14 cellular contexts compared by ENCODE assay signal in the genomic region with DNA sequence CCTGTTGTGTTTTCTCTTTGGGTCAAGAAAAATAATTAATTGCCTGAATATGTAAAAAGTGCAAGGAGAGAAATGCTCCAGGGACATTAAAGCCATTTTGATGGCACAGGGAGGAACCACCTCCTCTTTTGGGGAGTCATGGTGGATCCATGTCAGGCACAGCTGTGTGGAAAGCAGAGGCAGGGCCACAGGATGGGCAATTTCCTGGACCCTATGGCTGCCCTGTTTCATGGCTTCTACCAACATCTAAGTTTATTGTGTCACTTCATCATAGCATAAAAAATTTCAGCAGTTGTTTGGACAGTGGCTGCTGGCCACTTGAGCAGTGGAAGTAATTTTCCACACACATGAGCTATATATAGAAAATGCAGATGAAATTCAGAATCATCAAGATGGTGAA.
"Had no signal": no experiment of that assay in that cellular context is flagged by ENCODE, and none has a peak within 500 bp of the region (broad histone marks: within the 10 kb centered on the region; RNA-seq: fewer than 3 reads in every experiment).

No MANE protein-coding gene starts in this region.

- H3K27me3 Mint-ChIP-seq: progenitor cell of endocrine pancreas had no signal

- ATAC-seq: foreskin keratinocyte; natural killer cell; stimulated activated naive CD8-positive, alpha-beta T cell treated with anti-CD3 and anti-CD28 coated beads, Interleukin-15, amount 100 ng/mL, for 72 hours had no signal

- H3K27ac ChIP-seq: foreskin keratinocyte had no signal

- H3K36me3 ChIP-seq: esophagus squamous epithelium had no signal

- H3K9me3 Mint-ChIP-seq: activated B cell treated with CpG ODN at 0.5 μM for 24 hours; activated naive CD4-positive, alpha-beta T cell treated with anti-CD3 and anti-CD28 coated beads, Interleukin-2, amount 50 U/mL, for 24 hours; natural killer cell; stimulated activated naive CD8-positive, alpha-beta T cell treated with anti-CD3 and anti-CD28 coated beads, Interleukin-15, amount 100 ng/mL, for 72 hours had no signal

- DNase-seq: activated B cell treated with CpG ODN at 0.5 μM for 24 hours; activated T-cell treated with anti-CD3 and anti-CD28 coated beads, Interleukin-2, amount 50 U/mL, for 1 hour; amniotic stem cell; esophagus squamous epithelium; foreskin keratinocyte; heart left ventricle; natural killer cell; SK-N-SH; stimulated activated CD4-positive, alpha-beta T cell treated with anti-CD3 and anti-CD28 coated beads, Interleukin-15, amount 100 ng/mL, for 24 hours; stimulated activated CD4-positive, alpha-beta T cell treated with anti-CD3 and anti-CD28 coated beads, Interleukin-4, amount 100 ng/mL, for 4 hours; stimulated activated naive CD8-positive, alpha-beta T cell treated with anti-CD3 and anti-CD28 coated beads, Interleukin-15, amount 100 ng/mL, for 72 hours; T-helper 1 cell had no signal

- H3K9ac ChIP-seq: SK-N-SH had no signal

- H3K4me1 Mint-ChIP-seq: activated B cell treated with CpG ODN at 0.5 μM for 24 hours; activated naive CD4-positive, alpha-beta T cell treated with anti-CD3 and anti-CD28 coated beads, Interleukin-2, amount 50 U/mL, for 24 hours; natural killer cell; stimulated activated naive CD8-positive, alpha-beta T cell treated with anti-CD3 and anti-CD28 coated beads, Interleukin-15, amount 100 ng/mL, for 72 hours had no signal

- H3K9me3 ChIP-seq: esophagus squamous epithelium, heart left ventricle, SK-N-SH had no signal

- H3K27me3 ChIP-seq: esophagus squamous epithelium, foreskin keratinocyte, heart left ventricle had no signal

- H3K4me3 ChIP-seq: esophagus squamous epithelium, heart left ventricle had no signal

- H3K27ac Mint-ChIP-seq: activated B cell treated with CpG ODN at 0.5 μM for 24 hours; activated naive CD4-positive, alpha-beta T cell treated with anti-CD3 and anti-CD28 coated beads, Interleukin-2, amount 50 U/mL, for 24 hours; progenitor cell of endocrine pancreas; stimulated activated naive CD8-positive, alpha-beta T cell treated with anti-CD3 and anti-CD28 coated beads, Interleukin-15, amount 100 ng/mL, for 72 hours had no signal

- H3K4me3 Mint-ChIP-seq: activated B cell treated with CpG ODN at 0.5 μM for 24 hours; activated naive CD4-positive, alpha-beta T cell treated with anti-CD3 and anti-CD28 coated beads, Interleukin-2, amount 50 U/mL, for 24 hours; natural killer cell; stimulated activated naive CD8-positive, alpha-beta T cell treated with anti-CD3 and anti-CD28 coated beads, Interleukin-15, amount 100 ng/mL, for 72 hours had no signal
